8 cellular contexts compared by ENCODE assay signal in the genomic region with DNA sequence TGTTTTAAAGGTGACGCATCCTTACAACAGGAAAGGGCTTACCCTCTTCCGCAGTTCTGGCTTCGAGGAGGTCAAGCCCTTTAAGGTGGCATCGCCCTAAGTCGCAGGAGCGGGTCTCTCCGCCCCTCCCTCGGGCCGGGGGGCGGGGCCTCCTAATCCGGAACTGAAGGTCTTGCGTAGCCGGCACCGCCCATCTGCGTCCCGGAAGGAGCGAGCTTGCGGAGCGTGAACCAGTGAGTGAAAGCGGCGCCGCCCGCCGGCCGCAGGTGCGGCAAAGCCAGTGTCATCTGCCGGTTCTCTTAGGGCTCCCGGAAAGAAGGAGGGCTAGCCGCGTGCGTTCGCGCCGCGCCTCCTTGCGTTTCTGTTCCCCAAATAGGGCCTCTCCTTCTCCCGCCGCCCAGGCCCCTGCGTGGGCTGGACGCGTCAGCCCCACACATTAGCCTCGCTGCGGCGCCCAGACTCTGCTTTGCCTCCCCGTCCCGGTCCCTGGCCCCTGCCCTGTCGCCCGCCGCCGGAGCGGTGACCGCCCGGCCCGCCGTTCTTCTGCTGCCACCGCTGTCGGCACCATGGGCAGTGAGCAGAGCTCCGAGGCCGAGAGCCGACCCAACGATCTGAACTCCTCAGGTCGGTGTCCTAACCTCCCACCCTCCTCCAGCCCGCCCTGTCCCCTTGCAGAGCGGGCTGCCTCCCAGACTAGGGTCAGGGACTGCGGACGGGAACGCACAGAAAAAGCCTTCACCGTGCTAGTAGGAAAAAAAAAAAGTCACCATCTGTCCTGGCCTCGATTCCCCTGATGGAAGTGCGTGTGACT. TPM values are rescaled to one million over a fixed set of nuclear protein-coding genes. Genes with fewer than 3 reads are reported as not detected.
DNase-seq lines count a peak whose midpoint lies in the region; ATAC-seq and TF ChIP-seq lines count a peak whose summit lies in the region.

A gene (plus strand): TSS at position 193 of the 811 bp plus-strand sequence. CDS start 374 bp downstream, at position 567.

- intact Hi-C loops in left colon (cut with DNase I, micrococcal nuclease) = no loop called here

- H3K27ac ChIP-seq in C4-2B (peak within 1 kb of the TSS; percentile 96), coronary artery (peak within 1 kb of the TSS; percentile 90 to 91)

- H3K27me3 Mint-ChIP-seq in activated CD4-positive, alpha-beta T cell treated with anti-CD3 and anti-CD28 coated beads, Interleukin-2, amount 10 ng/mL, durations not matched to agents 7 days and 5 days = no peaks in the 10 kb centered on the region

- H3K27ac Mint-ChIP-seq in activated CD4-positive, alpha-beta T cell treated with anti-CD3 and anti-CD28 coated beads, Interleukin-2, amount 10 ng/mL, durations not matched to agents 7 days and 5 days = peak within 1 kb of the TSS; percentile 96

- peaks cover 10% of the 10 kb centered on the region for H3K36me3 Mint-ChIP-seq in activated CD4-positive, alpha-beta T cell treated with anti-CD3 and anti-CD28 coated beads, Interleukin-2, amount 10 ng/mL, durations not matched to agents 7 days and 5 days (ENCODE audit: low read depth)

- no peaks in the 10 kb centered on the region for H3K9me3 Mint-ChIP-seq in activated CD4-positive, alpha-beta T cell treated with anti-CD3 and anti-CD28 coated beads, Interleukin-2, amount 10 ng/mL, durations not matched to agents 7 days and 5 days

- peak within 1 kb of the TSS; percentile 85 for H3K4me3 Mint-ChIP-seq in activated CD4-positive, alpha-beta T cell treated with anti-CD3 and anti-CD28 coated beads, Interleukin-2, amount 10 ng/mL, durations not matched to agents 7 days and 5 days

- TF ChIP-seq CTCF in C4-2B (conservative IDR thresholded peaks at IDR 0.05) (peak; percentile 55), coronary artery (IDR thresholded peaks at IDR 0.05) (no peak)

- DNase-seq in NCI-H526 treated with DMSO at 0.1 percent for 48 hours (lab: John Stamatoyannopoulos, UW) = peak; percentile 92
- DNase-seq in activated CD4-positive, alpha-beta T cell treated with anti-CD3 and anti-CD28 coated beads, Interleukin-2, amount 10 ng/mL, durations not matched to agents 7 days and 5 days = peak; percentile 99
- DNase-seq in coronary artery (ENCODE audit: low spot score) = peak; percentile 96
- DNase-seq in left colon = peak; percentile 98 to 99
- DNase-seq in stimulated activated CD4-positive, alpha-beta T cell treated with anti-CD3 and anti-CD28 coated beads, Interleukin-1b, Interleukin-23, amount 100 ng/mL, for 48 hours = peak; percentile 98

- ATAC-seq in GM19328 (IDR thresholded peaks at IDR 0.05; ENCODE audit: unreplicated experiment) (peak; percentile 86), HG03520 (IDR thresholded peaks at IDR 0.05; ENCODE audit: unreplicated experiment) (peak; percentile 84), left colon (peak; percentile 91)

- CTCF ChIA-PET in activated CD4-positive, alpha-beta T cell treated with anti-CD3 and anti-CD28 coated beads, Interleukin-2, amount 10 ng/mL, durations not matched to agents 7 days and 5 days (lab: Charles Lee) = interaction anchor here (0.6 to 3.8 kb wide), 25 partner anchors 9 to 855 kb away, joined by 3 to 24 read pairs (median 3); no protein-coding TSS in a partner anchor

- H3K4me1 Mint-ChIP-seq in activated CD4-positive, alpha-beta T cell treated with anti-CD3 and anti-CD28 coated beads, Interleukin-2, amount 10 ng/mL, durations not matched to agents 7 days and 5 days = peaks cover 49% of the 10 kb centered on the region

- POLR2A ChIA-PET in activated CD4-positive, alpha-beta T cell treated with anti-CD3 and anti-CD28 coated beads, Interleukin-2, amount 10 ng/mL, durations not matched to agents 7 days and 5 days (lab: Charles Lee) = interaction anchor here (0.6 to 1.4 kb wide), 12 partner anchors 18 to 708 kb away, joined by 3 to 7 read pairs (median 4); a partner anchor contains a TSS

- peak within 1 kb of the TSS; percentile 78 for H3K4me3 ChIP-seq in coronary artery

RNA-seq across cellular contexts. Expression of the gene that starts here (rescaled TPM):
- total RNA-seq in activated CD4-positive, alpha-beta T cell treated with anti-CD3 and anti-CD28 coated beads, Interleukin-2, amount 10 ng/mL, durations not matched to agents 7 days and 5 days = 10 to 100 TPM; 25.7 to 28.4 TPM
- total RNA-seq in left colon = 10 to 100 TPM; 12.2 to 13.8 TPM

Comparison
In these comparisons a context has a peak if more than half of its experiments do, and no peak if none do; other contexts are left out.
1. Peak in every context shown above with its lines: DNase-seq, ATAC-seq, H3K4me3 ChIP-seq and H3K27ac ChIP-seq.